ENCODE assay signal across 25 cellular contexts in genomic region chr4:32340591-32340990, GRCh38.
"Had no signal": no experiment of that assay in that cellular context is flagged by ENCODE, and none has a peak within 500 bp of the region (broad histone marks: within the 10 kb centered on the region; RNA-seq: fewer than 3 reads in every experiment).

No MANE protein-coding gene starts in this region.

- H3K9me3 ChIP-seq: breast epithelium, lower lobe of right lung, mucosa of descending colon, sigmoid colon, testis had no signal

- H3K4me3 Mint-ChIP-seq: activated naive CD8-positive, alpha-beta T cell treated with anti-CD3 and anti-CD28 coated beads for 36 hours; activated T-helper 17 cell treated with anti-CD3 and anti-CD28 coated beads, Interleukin-2, amount 50 U/mL, for 72 hours; central memory CD8-positive, alpha-beta T cell; nephron progenitor cell; stimulated activated memory B cell treated with anti-CD40 and anti-IgM and Interleukin-4, amounts not matched to agents 10 μg/mL and 1 μg/mL and 100 μg/mL, for 72 hours; T-cell; T-helper 2 cell treated with Interferon-gamma antibody and Interleukin-4, amounts not matched to agents 5 μg/mL and 100 μg/mL, for 36 hours; type B pancreatic cell had no signal

- H3K36me3 Mint-ChIP-seq: activated naive CD8-positive, alpha-beta T cell treated with anti-CD3 and anti-CD28 coated beads for 36 hours; stimulated activated memory B cell treated with anti-CD40 and anti-IgM and Interleukin-4, amounts not matched to agents 10 μg/mL and 1 μg/mL and 100 μg/mL, for 72 hours; T-cell; type B pancreatic cell had no signal

- H3K9me3 Mint-ChIP-seq: nephron progenitor cell, type B pancreatic cell had no signal

- H3K27me3 ChIP-seq: breast epithelium, sigmoid colon, testis had no signal

- H3K27ac Mint-ChIP-seq: activated naive CD8-positive, alpha-beta T cell treated with anti-CD3 and anti-CD28 coated beads for 36 hours; activated T-helper 17 cell treated with anti-CD3 and anti-CD28 coated beads, Interleukin-2, amount 50 U/mL, for 72 hours; nephron progenitor cell; stimulated activated memory B cell treated with anti-CD40 and anti-IgM and Interleukin-4, amounts not matched to agents 10 μg/mL and 1 μg/mL and 100 μg/mL, for 72 hours; T-cell; T-helper 2 cell treated with Interferon-gamma antibody and Interleukin-4, amounts not matched to agents 5 μg/mL and 100 μg/mL, for 36 hours; type B pancreatic cell had no signal

- H3K4me1 ChIP-seq: breast epithelium, lower lobe of right lung, sigmoid colon, testis had no signal

- ATAC-seq: activated T-helper 17 cell treated with anti-CD3 and anti-CD28 coated beads, Interleukin-2, amount 50 U/mL, for 72 hours; left lobe of liver; lower lobe of right lung; stimulated activated memory B cell treated with anti-CD40 and anti-IgM and Interleukin-4, amounts not matched to agents 10 μg/mL and 1 μg/mL and 100 μg/mL, for 72 hours; T-cell had no signal

- H3K27me3 Mint-ChIP-seq: activated naive CD8-positive, alpha-beta T cell treated with anti-CD3 and anti-CD28 coated beads for 36 hours; activated T-helper 17 cell treated with anti-CD3 and anti-CD28 coated beads, Interleukin-2, amount 50 U/mL, for 72 hours; central memory CD8-positive, alpha-beta T cell; stimulated activated memory B cell treated with anti-CD40 and anti-IgM and Interleukin-4, amounts not matched to agents 10 μg/mL and 1 μg/mL and 100 μg/mL, for 72 hours; T-cell; type B pancreatic cell had no signal

- DNase-seq: activated CD4-positive, alpha-beta T cell treated with anti-CD3 and anti-CD28 coated beads for 1 hour; activated naive CD8-positive, alpha-beta T cell treated with anti-CD3 and anti-CD28 coated beads for 36 hours; activated T-cell treated with anti-CD3 and anti-CD28 coated beads, Interleukin-2, amount 50 U/mL, for 1 hour; amniotic stem cell; cortex of kidney; foreskin fibroblast; kidney; lower lobe of right lung; mucosa of descending colon; nephron progenitor cell; nucleus accumbens; posterior cingulate gyrus; sigmoid colon; stimulated activated CD4-positive, alpha-beta T cell treated with anti-CD3 and anti-CD28 coated beads, Interleukin-15, amount 100 ng/mL, for 24 hours; T-cell; testis had no signal

- H3K4me2 ChIP-seq: smooth muscle cell had no signal

- H3K4me3 ChIP-seq: breast epithelium, lower lobe of right lung, mucosa of descending colon, sigmoid colon, smooth muscle cell, testis had no signal

- H3K36me3 ChIP-seq: breast epithelium, lower lobe of right lung, sigmoid colon had no signal

- H3K4me1 Mint-ChIP-seq: activated naive CD8-positive, alpha-beta T cell treated with anti-CD3 and anti-CD28 coated beads for 36 hours; activated T-helper 17 cell treated with anti-CD3 and anti-CD28 coated beads, Interleukin-2, amount 50 U/mL, for 72 hours; central memory CD8-positive, alpha-beta T cell; nephron progenitor cell; stimulated activated memory B cell treated with anti-CD40 and anti-IgM and Interleukin-4, amounts not matched to agents 10 μg/mL and 1 μg/mL and 100 μg/mL, for 72 hours; T-cell had no signal

- H3K27ac ChIP-seq: breast epithelium, lower lobe of right lung, sigmoid colon, testis, VCaP had no signal
